9 cellular contexts compared by ENCODE assay signal in genomic region chr1:86502125-86502646, GRCh38. TPM values are rescaled to one million over a fixed set of nuclear protein-coding genes. Genes with fewer than 3 reads are reported as not detected.
DNase-seq lines count a peak whose midpoint lies in the region; ATAC-seq and TF ChIP-seq lines count a peak whose summit lies in the region.
"Not testable (repeated sequence)": the region's sequence is repeated elsewhere in the genome, so short reads cannot be mapped to it uniquely, and the experiment has no call there.
"Had no signal": no experiment of that assay in that cellular context is flagged by ENCODE, and none has a peak within 500 bp of the region (broad histone marks: within the 10 kb centered on the region; RNA-seq: fewer than 3 reads in every experiment).

No MANE protein-coding gene starts in this region.

- peak overlapping the region; percentile 73 for H3K4me2 ChIP-seq in PC-9

- intact Hi-C loops in PC-9 (cut with micrococcal nuclease; ENCODE audit: unreplicated experiment): loop anchor here (1.0 to 10.0 kb wide), 6 partner anchors 28 to 583 kb away; partner anchors contain the start of gene SH3GLB1
- intact Hi-C loops in activated T-helper 1 cell treated with anti-CD3 and anti-CD28 coated beads, Interleukin-12 subunit alpha, Interleukin-12 subunit beta, Interleukin-2, Interleukin-4 antibody, amounts not matched to agents 30 ng/mL and 10 ng/mL and 1 ng/mL, durations not matched to agents 14 hours and 24 hours and 36 hours (cut with micrococcal nuclease): loop anchor here (1.0 to 5.0 kb wide), 5 partner anchors 28 to 410 kb away; partner anchors contain the start of genes HS2ST1 and SELENOF

- H3K27me3 ChIP-seq in PC-9 (ENCODE audit: insufficient read depth, low read depth): not testable (repeated sequence)

- peak overlapping the region; percentile 78 for H2AFZ ChIP-seq in PC-9

- H3K4me1 ChIP-seq in PC-9 (replicated peaks; ENCODE audit: insufficient read depth): not testable (repeated sequence)

- H3F3A ChIP-seq in PC-9 (ENCODE audit: insufficient read depth, low read depth): not testable (repeated sequence)

- peak; percentile 70 for TF ChIP-seq CTCF in PC-9 (conservative IDR thresholded peaks at IDR 0.05)
- TF ChIP-seq CTCF in epithelial cell of esophagus (IDR thresholded peaks at IDR 0.05; ENCODE audit: insufficient read depth, low read depth, low read length, missing control alignments): peak; percentile 45

- POLR2A ChIA-PET in PC-9 (lab: Charles Lee; ENCODE audit: unreplicated experiment): not testable (repeated sequence)

- CTCF ChIA-PET in PC-9 (lab: Charles Lee): interaction anchor here (0.6 to 1.2 kb wide), 3 partner anchors 28 to 215 kb away, joined by 3 to 4 read pairs (median 4); no protein-coding TSS in a partner anchor

- DNase-seq in DMS79 (lab: John Stamatoyannopoulos, UW): peak; percentile 44
- DNase-seq in PC-9: peak; percentile 39 to 57
- DNase-seq in activated T-helper 1 cell treated with anti-CD3 and anti-CD28 coated beads, Interleukin-12 subunit alpha, Interleukin-12 subunit beta, Interleukin-2, Interleukin-4 antibody, amounts not matched to agents 30 ng/mL and 10 ng/mL and 1 ng/mL, durations not matched to agents 14 hours and 24 hours and 36 hours (ENCODE audit: low spot score): peak; percentile 17
- peak; percentile 39 for DNase-seq in epithelial cell of esophagus (ENCODE audit: low read depth)
- peak; percentile 28 for DNase-seq in medulla oblongata (ENCODE audit: extremely low spot score)
- peak; percentile 43 for DNase-seq in stimulated activated CD8-positive, alpha-beta memory T cell treated with anti-CD3 and anti-CD28 coated beads, Interleukin-4, amount 100 ng/mL, for 48 hours

- not testable (repeated sequence) for H3K36me3 ChIP-seq in PC-9 (ENCODE audit: low read depth)

- not testable (repeated sequence) for H3K9me3 Mint-ChIP-seq in activated T-helper 1 cell treated with anti-CD3 and anti-CD28 coated beads, Interleukin-12 subunit alpha, Interleukin-12 subunit beta, Interleukin-2, Interleukin-4 antibody, amounts not matched to agents 30 ng/mL and 10 ng/mL and 1 ng/mL, durations not matched to agents 14 hours and 24 hours and 36 hours

- not testable (repeated sequence) for H3K27ac ChIP-seq in PC-9

- not testable (repeated sequence) for H3K79me2 ChIP-seq in PC-9 (ENCODE audit: low read depth)

- ATAC-seq in GM21390 (IDR thresholded peaks at IDR 0.05; ENCODE audit: unreplicated experiment) (peak; percentile 67), HG03520 (IDR thresholded peaks at IDR 0.05; ENCODE audit: unreplicated experiment) (peak; percentile 81)

- not testable (repeated sequence) for H3K9me2 ChIP-seq in PC-9 (ENCODE audit: insufficient read depth)

- H3K27me3 Mint-ChIP-seq in activated T-helper 1 cell treated with anti-CD3 and anti-CD28 coated beads, Interleukin-12 subunit alpha, Interleukin-12 subunit beta, Interleukin-2, Interleukin-4 antibody, amounts not matched to agents 30 ng/mL and 10 ng/mL and 1 ng/mL, durations not matched to agents 14 hours and 24 hours and 36 hours (ENCODE audit: insufficient read depth): peaks cover 33% of the 10 kb centered on the region

- H3K4me3 ChIP-seq in PC-9: peak overlapping the region; percentile 45; the same call in 1 of the 2 replicates
- not testable (repeated sequence) for H3K4me3 ChIP-seq in epithelial cell of esophagus (ENCODE audit: low read length)

- not testable (repeated sequence) for H3K36me3 Mint-ChIP-seq in activated T-helper 1 cell treated with anti-CD3 and anti-CD28 coated beads, Interleukin-12 subunit alpha, Interleukin-12 subunit beta, Interleukin-2, Interleukin-4 antibody, amounts not matched to agents 30 ng/mL and 10 ng/mL and 1 ng/mL, durations not matched to agents 14 hours and 24 hours and 36 hours (ENCODE audit: low read depth)

- peaks cover 16% of the 10 kb centered on the region for H3K4me1 Mint-ChIP-seq in activated T-helper 1 cell treated with anti-CD3 and anti-CD28 coated beads, Interleukin-12 subunit alpha, Interleukin-12 subunit beta, Interleukin-2, Interleukin-4 antibody, amounts not matched to agents 30 ng/mL and 10 ng/mL and 1 ng/mL, durations not matched to agents 14 hours and 24 hours and 36 hours (ENCODE audit: low read depth)

- not testable (repeated sequence) for H3K9me3 ChIP-seq in PC-9 (ENCODE audit: insufficient read depth, low read depth)

- not testable (repeated sequence) for H4K20me1 ChIP-seq in PC-9 (ENCODE audit: insufficient read depth)

- not testable (repeated sequence) for BruUV-seq in PC-9 (replicated peaks; lab: Mats Ljungman, UMichigan)

- peak overlapping the region; percentile 84 for H3K4me3 Mint-ChIP-seq in activated T-helper 1 cell treated with anti-CD3 and anti-CD28 coated beads, Interleukin-12 subunit alpha, Interleukin-12 subunit beta, Interleukin-2, Interleukin-4 antibody, amounts not matched to agents 30 ng/mL and 10 ng/mL and 1 ng/mL, durations not matched to agents 14 hours and 24 hours and 36 hours

- H3K27ac Mint-ChIP-seq in activated T-helper 1 cell treated with anti-CD3 and anti-CD28 coated beads, Interleukin-12 subunit alpha, Interleukin-12 subunit beta, Interleukin-2, Interleukin-4 antibody, amounts not matched to agents 30 ng/mL and 10 ng/mL and 1 ng/mL, durations not matched to agents 14 hours and 24 hours and 36 hours: peak overlapping the region; percentile 18

RNA-seq across cellular contexts. Expression of gene CLCA1, which starts 33.5 kb away (rescaled TPM):
- not detected in 2 replicates for total RNA-seq in PC-9 (2021)
- not detected in 2 replicates for total RNA-seq in activated T-helper 1 cell treated with anti-CD3 and anti-CD28 coated beads, Interleukin-12 subunit alpha, Interleukin-12 subunit beta, Interleukin-2, Interleukin-4 antibody, amounts not matched to agents 30 ng/mL and 10 ng/mL and 1 ng/mL, durations not matched to agents 14 hours and 24 hours and 36 hours
- total RNA-seq: myocyte had no signal

RNA-seq across cellular contexts. Expression of gene CLCA4, which starts 44.7 kb away (rescaled TPM):
- total RNA-seq in PC-9 (2021): not detected in 2 replicates
- total RNA-seq in activated T-helper 1 cell treated with anti-CD3 and anti-CD28 coated beads, Interleukin-12 subunit alpha, Interleukin-12 subunit beta, Interleukin-2, Interleukin-4 antibody, amounts not matched to agents 30 ng/mL and 10 ng/mL and 1 ng/mL, durations not matched to agents 14 hours and 24 hours and 36 hours: not detected in 2 replicates
- total RNA-seq: myocyte had no signal
